In the genomic region with DNA sequence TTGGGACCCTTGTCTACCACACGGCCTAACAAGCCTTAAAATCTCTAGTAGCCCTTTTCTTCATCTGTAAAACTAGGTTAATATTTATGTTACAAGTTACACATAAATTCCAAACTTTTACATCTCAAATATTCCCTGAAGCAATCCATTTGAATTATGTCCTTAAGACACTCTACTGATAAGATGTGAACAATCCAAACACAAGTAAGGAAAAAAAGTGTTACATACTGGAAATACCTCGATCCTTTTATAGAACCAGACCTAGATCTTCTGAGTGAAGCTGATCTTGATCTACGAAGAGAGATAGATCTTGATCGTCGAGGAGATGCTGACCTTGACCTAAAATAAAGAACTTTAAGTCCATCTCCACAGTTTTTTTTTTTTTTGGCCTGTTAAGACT, we compare ENCODE assay signal across 1 cellular context.
TF ChIP-seq lines count a peak whose summit lies in the region.

No MANE protein-coding gene starts in this region.

TF ChIP-seq in GM12878, 131 proteins besides CTCF, POLR2A, EP300 and RAD21:
- TF ChIP-seq, protein P1, sequence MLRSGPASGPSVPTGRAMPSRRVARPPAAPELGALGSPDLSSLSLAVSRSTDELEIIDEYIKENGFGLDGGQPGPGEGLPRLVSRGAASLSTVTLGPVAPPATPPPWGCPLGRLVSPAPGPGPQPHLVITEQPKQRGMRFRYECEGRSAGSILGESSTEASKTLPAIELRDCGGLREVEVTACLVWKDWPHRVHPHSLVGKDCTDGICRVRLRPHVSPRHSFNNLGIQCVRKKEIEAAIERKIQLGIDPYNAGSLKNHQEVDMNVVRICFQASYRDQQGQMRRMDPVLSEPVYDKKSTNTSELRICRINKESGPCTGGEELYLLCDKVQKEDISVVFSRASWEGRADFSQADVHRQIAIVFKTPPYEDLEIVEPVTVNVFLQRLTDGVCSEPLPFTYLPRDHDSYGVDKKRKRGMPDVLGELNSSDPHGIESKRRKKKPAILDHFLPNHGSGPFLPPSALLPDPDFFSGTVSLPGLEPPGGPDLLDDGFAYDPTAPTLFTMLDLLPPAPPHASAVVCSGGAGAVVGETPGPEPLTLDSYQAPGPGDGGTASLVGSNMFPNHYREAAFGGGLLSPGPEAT (IDR thresholded peaks at IDR 0.05; ENCODE audit: low read depth): no peak
- 0 out of 2 replicates have a peak, but pooled peaks have one; percentile 16 for TF ChIP-seq POLR2AphosphoS5 (IDR thresholded peaks at IDR 0.05; ENCODE audit: low read length)
